In the genomic region with DNA sequence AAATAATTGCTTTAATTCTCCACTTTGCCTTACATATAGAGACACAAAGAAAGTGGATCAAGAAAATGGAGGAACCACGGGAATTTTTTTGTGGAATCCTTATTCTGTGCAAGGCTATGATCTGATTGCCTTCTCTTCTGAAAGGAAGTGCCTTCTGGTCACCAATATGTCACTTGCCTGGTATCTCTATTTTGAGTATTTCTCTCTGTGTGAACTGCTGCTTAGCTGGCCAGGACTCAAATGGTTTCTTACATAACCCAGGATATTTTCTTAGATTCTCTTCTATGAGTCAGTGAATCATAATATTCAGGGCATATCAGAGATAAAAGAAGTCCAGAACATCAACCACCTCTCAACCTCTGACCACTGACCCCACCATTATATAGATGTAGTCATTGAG, we compare ENCODE assay signal across 23 cellular contexts.
DNase-seq lines count a peak whose midpoint lies in the region; ATAC-seq and TF ChIP-seq lines count a peak whose summit lies in the region.
"Had no signal": no experiment of that assay in that cellular context is flagged by ENCODE, and none has a peak within 500 bp of the region (broad histone marks: within the 10 kb centered on the region; RNA-seq: fewer than 3 reads in every experiment).

No MANE protein-coding gene starts in this region.

- H2BK120ac ChIP-seq in IMR-90 (ENCODE audit: low read depth, low read length) = no peak overlapping the region

- TF ChIP-seq CTCF in IMR-90 (conservative IDR thresholded peaks at IDR 0.05; ENCODE audit: low read depth, low read length) (no peak), fibroblast of pulmonary artery (IDR thresholded peaks at IDR 0.05; ENCODE audit: low read length, missing control alignments) (no peak)

- H3K36me3 ChIP-seq in IMR-90 (ENCODE audit: control insufficient read depth, insufficient read depth, low read length) = no peaks in the 10 kb centered on the region
- H3K36me3 ChIP-seq: breast epithelium, neural progenitor cell, stomach had no signal

- H3K4me1 ChIP-seq in IMR-90 (ENCODE audit: control insufficient read depth, insufficient read depth, low read length) (no peaks in the 10 kb centered on the region; the same call in 1 of the 2 replicates), right cardiac atrium (ENCODE audit: control insufficient read depth, insufficient read depth, low read length) (no peaks in the 10 kb centered on the region)
- H3K4me1 ChIP-seq: breast epithelium, neural progenitor cell had no signal

- H3K4me3 ChIP-seq in IMR-90 (ENCODE audit: insufficient read depth, low read depth, low read length) (no peak overlapping the region), fibroblast of pulmonary artery (replicated peaks; ENCODE audit: low read depth, low read length) (no peak overlapping the region), right cardiac atrium (ENCODE audit: low read length) (no peak overlapping the region)
- H3K4me3 ChIP-seq: breast epithelium, neural progenitor cell, stomach had no signal

- no peak overlapping the region for H3K23ac ChIP-seq in IMR-90 (ENCODE audit: low read depth, low read length)

- no peak for TF ChIP-seq RAD21 in IMR-90 (IDR thresholded peaks at IDR 0.05; ENCODE audit: low read length)

- no TSS peak for BruUV-seq in IMR-90 (replicated peaks; lab: Mats Ljungman, UMichigan)

- H3K4ac ChIP-seq in IMR-90 (ENCODE audit: low read depth, low read length) = no peak overlapping the region

- H2AK9ac ChIP-seq in IMR-90 (replicated peaks; ENCODE audit: low read depth, low read length, poor library complexity) = no peak overlapping the region

- no peak overlapping the region for H4K5ac ChIP-seq in IMR-90 (ENCODE audit: low read depth, low read length)

- H3K56ac ChIP-seq in IMR-90 (ENCODE audit: extremely low read depth, insufficient read depth, low read length) = no peak overlapping the region

- no peak overlapping the region for H2BK20ac ChIP-seq in IMR-90 (ENCODE audit: low read depth, low read length)

- H3K27ac ChIP-seq in IMR-90 (ENCODE audit: insufficient read depth, low read length) (no peak overlapping the region), right cardiac atrium (ENCODE audit: low read length) (no peak overlapping the region)
- H3K27ac ChIP-seq: breast epithelium, HL-60, neural progenitor cell, stomach had no signal

- H4K20me1 ChIP-seq in IMR-90 (ENCODE audit: insufficient read depth, low read length) = no peaks in the 10 kb centered on the region

- H3K9me3 ChIP-seq in IMR-90 (ENCODE audit: control insufficient read depth, insufficient read depth, low read length) = no peaks in the 10 kb centered on the region
- no peaks in the 10 kb centered on the region for H3K9me3 ChIP-seq in right cardiac atrium (ENCODE audit: control insufficient read depth, low read length)
- H3K9me3 ChIP-seq: stomach had no signal

- ATAC-seq in IMR-90 (ENCODE audit: low read depth) = no peak; the same call in 1 of the 2 replicates
- ATAC-seq in right cardiac atrium = no peak

- H3K14ac ChIP-seq in IMR-90 (replicated peaks; ENCODE audit: low read depth, low read length) = no peak overlapping the region

- DNase-seq in IMR-90 (peak; percentile 28), amniotic epithelial cell (ENCODE audit: low read depth) (peak; percentile 16), fibroblast of pulmonary artery (ENCODE audit: low read depth) (peak; percentile 3), superior temporal gyrus (ENCODE audit: extremely low spot score) (peak; percentile 64), NCI-H1048 (lab: John Stamatoyannopoulos, UW) (no peak), NCI-H82 (lab: John Stamatoyannopoulos, UW) (no peak), right cardiac atrium (no peak)
- DNase-seq: activated CD4-positive, alpha-beta memory T cell treated with anti-CD3 and anti-CD28 coated beads for 36 hours; activated CD4-positive, CD25-positive, alpha-beta regulatory T cell; activated effector memory CD4-positive, alpha-beta T cell treated with Interleukin-2 at 50 U/mL for 16 hours; CD4-positive, alpha-beta memory T cell; H7; Kasumi-1; mammary epithelial cell; NCI-H1930; NCI-H2227 treated with DMSO at 0.1 percent for 48 hours; NCI-H748 treated with DMSO at 0.1 percent for 48 hours; stimulated activated CD8-positive, alpha-beta memory T cell treated with anti-CD3 and anti-CD28 coated beads, Interleukin-4, amount 100 ng/mL, for 48 hours; stomach; trophoblast cell had no signal

- H2BK5ac ChIP-seq in IMR-90 (ENCODE audit: low read depth, low read length, poor library complexity, severe bottlenecking) = no peak overlapping the region

- dilution Hi-C loops in IMR-90 (cut with HindIII; ENCODE audit: low sequenced_read_pairs, unreplicated experiment) = no loop called here

- in situ Hi-C loops in IMR-90 (cut with MboI; ENCODE audit: low sequenced_read_pairs) = loop anchor here (5.0 to 25.0 kb wide), 3 partner anchors 557 to 1040 kb away; no protein-coding TSS in a partner anchor

- TF ChIP-seq POLR2A in IMR-90 (IDR thresholded peaks at IDR 0.05; ENCODE audit: low read depth, low read length) = no peak

- H2AK5ac ChIP-seq in IMR-90 (ENCODE audit: low read depth, low read length) = no peak overlapping the region

- POLR2A ChIA-PET in IMR-90 (lab: Charles Lee; ENCODE audit: unreplicated experiment) = no interaction called here

- no peak overlapping the region for H2BK15ac ChIP-seq in IMR-90 (ENCODE audit: low read depth, low read length)

- intact Hi-C loops in IMR-90 (cut with micrococcal nuclease) (loop anchor here (2.0 to 5.0 kb wide), 6 partner anchors 372 to 1096 kb away; no protein-coding TSS in a partner anchor), right cardiac atrium (cut with DNase I) (loop anchor here in 1 of 4 donors (10.0 kb wide), 1 partner anchor 790 kb away; no protein-coding TSS in a partner anchor)

- WGBS in IMR-90 (ENCODE audit: extremely low coverage in 2 of 2, insufficient read length in 1 of 2), 2 experiments = no CpG with 5 or more reads among the region's 1 CpG
- 58% methylated on average over 1 of the region's 1 CpG for WGBS in right cardiac atrium

- no peak overlapping the region; a peak in 1 of 4 replicates for H4K8ac ChIP-seq in IMR-90 (ENCODE audit: low read depth in 2 of 2, low read length in 2 of 2)

- H3K9ac ChIP-seq in IMR-90 (ENCODE audit: low read depth, low read length) = no peak overlapping the region
- H3K9ac ChIP-seq: neural progenitor cell had no signal

- no peaks in the 10 kb centered on the region for H3K79me1 ChIP-seq in IMR-90 (ENCODE audit: low read depth in 1 of 2, low read length in 2 of 2)

- H3K9me1 ChIP-seq in IMR-90 (ENCODE audit: insufficient read depth, low read length) = no peaks in the 10 kb centered on the region

- CTCF ChIA-PET in IMR-90 (lab: Yijun Ruan, JAX) = interaction anchor here (0.9 to 1.3 kb wide), 4 partner anchors 245 to 1122 kb away, joined by 3 to 6 read pairs (median 4); no protein-coding TSS in a partner anchor

- H2AFZ ChIP-seq in IMR-90 (replicated peaks; ENCODE audit: low read length, poor library complexity) = no peak overlapping the region

- no peak overlapping the region for H4K91ac ChIP-seq in IMR-90 (ENCODE audit: insufficient read depth, low read depth, low read length)

- no peak overlapping the region for H3K4me2 ChIP-seq in IMR-90 (ENCODE audit: low read depth, low read length)
- H3K4me2 ChIP-seq: neural progenitor cell had no signal

- no peak overlapping the region; the same call in 1 of the 2 replicates for H3K18ac ChIP-seq in IMR-90 (ENCODE audit: low read depth, low read length)

- H3K27me3 ChIP-seq in IMR-90 (ENCODE audit: control insufficient read depth, insufficient read depth, low read length) (no peaks in the 10 kb centered on the region), right cardiac atrium (ENCODE audit: control insufficient read depth, insufficient read depth) (no peaks in the 10 kb centered on the region)
- H3K27me3 ChIP-seq: breast epithelium, neural progenitor cell, stomach had no signal

TF ChIP-seq in IMR-90, 13 proteins besides CTCF, POLR2A, EP300 and RAD21:
- TF ChIP-seq FOS (IDR thresholded peaks at IDR 0.05; ENCODE audit: low read depth, low read length) = no peak
- TF ChIP-seq MXI1 (IDR thresholded peaks at IDR 0.05; ENCODE audit: borderline replicate concordance, low read depth, low read length) = no peak
- TF ChIP-seq NFE2L2 (IDR thresholded peaks at IDR 0.05; ENCODE audit: low read depth, low read length) = no peak
- TF ChIP-seq CEBPB (IDR thresholded peaks at IDR 0.05; ENCODE audit: low read depth, low read length) = no peak
- no peak for TF ChIP-seq BHLHE40 (IDR thresholded peaks at IDR 0.05; ENCODE audit: low read depth, low read length)
- TF ChIP-seq, protein P1, sequence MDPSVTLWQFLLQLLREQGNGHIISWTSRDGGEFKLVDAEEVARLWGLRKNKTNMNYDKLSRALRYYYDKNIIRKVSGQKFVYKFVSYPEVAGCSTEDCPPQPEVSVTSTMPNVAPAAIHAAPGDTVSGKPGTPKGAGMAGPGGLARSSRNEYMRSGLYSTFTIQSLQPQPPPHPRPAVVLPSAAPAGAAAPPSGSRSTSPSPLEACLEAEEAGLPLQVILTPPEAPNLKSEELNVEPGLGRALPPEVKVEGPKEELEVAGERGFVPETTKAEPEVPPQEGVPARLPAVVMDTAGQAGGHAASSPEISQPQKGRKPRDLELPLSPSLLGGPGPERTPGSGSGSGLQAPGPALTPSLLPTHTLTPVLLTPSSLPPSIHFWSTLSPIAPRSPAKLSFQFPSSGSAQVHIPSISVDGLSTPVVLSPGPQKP (IDR thresholded peaks at IDR 0.05; ENCODE audit: borderline replicate concordance, low read depth, low read length) = no peak
- no peak for TF ChIP-seq CHD1 (IDR thresholded peaks at IDR 0.05; ENCODE audit: low read depth, low read length)
- TF ChIP-seq RCOR1 (IDR thresholded peaks at IDR 0.05; ENCODE audit: insufficient replicate concordance, low read length) = no peak
- no peak for TF ChIP-seq SMC3 (IDR thresholded peaks at IDR 0.05; ENCODE audit: low read depth, low read length)
- TF ChIP-seq, protein P2, sequence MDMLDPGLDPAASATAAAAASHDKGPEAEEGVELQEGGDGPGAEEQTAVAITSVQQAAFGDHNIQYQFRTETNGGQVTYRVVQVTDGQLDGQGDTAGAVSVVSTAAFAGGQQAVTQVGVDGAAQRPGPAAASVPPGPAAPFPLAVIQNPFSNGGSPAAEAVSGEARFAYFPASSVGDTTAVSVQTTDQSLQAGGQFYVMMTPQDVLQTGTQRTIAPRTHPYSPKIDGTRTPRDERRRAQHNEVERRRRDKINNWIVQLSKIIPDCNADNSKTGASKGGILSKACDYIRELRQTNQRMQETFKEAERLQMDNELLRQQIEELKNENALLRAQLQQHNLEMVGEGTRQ (IDR thresholded peaks at IDR 0.05; ENCODE audit: low read depth, low read length) = no peak
- no peak for TF ChIP-seq MAFK (IDR thresholded peaks at IDR 0.05; ENCODE audit: low read depth, low read length)
- no peak for TF ChIP-seq MAZ (IDR thresholded peaks at IDR 0.05; ENCODE audit: borderline replicate concordance, low read depth, low read length)
- TF ChIP-seq RFX5 (IDR thresholded peaks at IDR 0.05; ENCODE audit: low read depth, low read length) = no peak
TF ChIP-seq in IMR-90: peak in this region for 0.

Comparison
In these comparisons a context has a peak if more than half of its experiments do, and no peak if none do; other contexts are left out.
1. DNase-seq: peak in IMR-90 (single experiment), amniotic epithelial cell (single experiment), fibroblast of pulmonary artery (single experiment) and superior temporal gyrus (single experiment); none in NCI-H1048 (single experiment), NCI-H82 (single experiment) and right cardiac atrium (0 of 3).